28 cellular contexts compared by ENCODE assay signal in genomic region chr2:109059474-109060165, GRCh38.
A peak's percentile ranks its signal among the peaks of the same experiment; 100 is the strongest.
DNase-seq lines count a peak whose midpoint lies in the region; ATAC-seq and TF ChIP-seq lines count a peak whose summit lies in the region.
"Had no signal": no experiment of that assay in that cellular context is flagged by ENCODE, and none has a peak within 500 bp of the region (broad histone marks: within the 10 kb centered on the region; RNA-seq: fewer than 3 reads in every experiment).

No MANE protein-coding gene starts in this region.

- H3F3A ChIP-seq in SK-N-SH (replicated peaks; ENCODE audit: insufficient read depth): no peaks in the 10 kb centered on the region

- H3K4me3 ChIP-seq in SK-N-SH (ENCODE audit: low read depth in 2 of 2, low read length in 1 of 2) (no peak overlapping the region), WERI-Rb-1 (ENCODE audit: low read depth, low read length) (no peak overlapping the region), left lung (no peak overlapping the region), stomach (no peak overlapping the region)
- H3K4me3 ChIP-seq: coronary artery, Peyer's patch, skin epidermis, testis, uterus had no signal

- H3K36me3 Mint-ChIP-seq in activated CD8-positive, alpha-beta T cell treated with anti-CD3 and anti-CD28 coated beads, Interleukin-2, amount 10 ng/mL, durations not matched to agents 7 days and 5 days (ENCODE audit: low read depth): no peaks in the 10 kb centered on the region
- H3K36me3 Mint-ChIP-seq: mesothelial cell of epicardium, natural killer cell had no signal

- ATAC-seq in SK-N-SH treated with all-trans-retinoic acid at 6 μM for 48 hours (no peak; the same call in 2 of the 3 replicates), left lung (peak; percentile 56)
- ATAC-seq in activated CD8-positive, alpha-beta T cell treated with anti-CD3 and anti-CD28 coated beads, Interleukin-2, amount 10 ng/mL, durations not matched to agents 7 days and 5 days: no peak
- ATAC-seq: activated naive CD8-positive, alpha-beta T cell treated with anti-CD3 and anti-CD28 coated beads, Interleukin-2, amount 50 U/mL, for 24 hours; activated T-cell treated with anti-CD3 and anti-CD28 coated beads, Interleukin-2, amount 50 U/mL, for 4 hours; HCT116; natural killer cell had no signal

- POLR2A ChIA-PET in SK-N-SH (lab: Yijun Ruan, JAX): no interaction called here
- POLR2A ChIA-PET in activated CD8-positive, alpha-beta T cell treated with anti-CD3 and anti-CD28 coated beads, Interleukin-2, amount 10 ng/mL, durations not matched to agents 7 days and 5 days (lab: Charles Lee): interaction anchor here (0.8 kb wide), 1 partner anchor 28 kb away, joined by 3 read pairs; no protein-coding TSS in a partner anchor

- H3K9me3 Mint-ChIP-seq in activated CD8-positive, alpha-beta T cell treated with anti-CD3 and anti-CD28 coated beads, Interleukin-2, amount 10 ng/mL, durations not matched to agents 7 days and 5 days (ENCODE audit: insufficient read depth): no peaks in the 10 kb centered on the region
- H3K9me3 Mint-ChIP-seq: activated naive CD8-positive, alpha-beta T cell treated with anti-CD3 and anti-CD28 coated beads, Interleukin-2, amount 50 U/mL, for 24 hours; activated T-cell treated with anti-CD3 and anti-CD28 coated beads, Interleukin-2, amount 50 U/mL, for 4 hours; mesothelial cell of epicardium; natural killer cell had no signal

- H3K79me2 ChIP-seq in SK-N-SH (ENCODE audit: insufficient read depth): no peaks in the 10 kb centered on the region

- no peak overlapping the region for H3K9ac ChIP-seq in SK-N-SH

- H3K27ac ChIP-seq in SK-N-SH (ENCODE audit: low read depth in 2 of 2, low read length in 1 of 2) (no peak overlapping the region), WERI-Rb-1 (peak overlapping the region; percentile 93), left lung (no peak overlapping the region), stomach (peak overlapping the region in 2 of 5 donors; percentile 10 to 16)
- H3K27ac ChIP-seq: coronary artery, epithelial cell of prostate, Peyer's patch, skin epidermis, testis, uterus had no signal

- H3K27me3 Mint-ChIP-seq in activated CD8-positive, alpha-beta T cell treated with anti-CD3 and anti-CD28 coated beads, Interleukin-2, amount 10 ng/mL, durations not matched to agents 7 days and 5 days (ENCODE audit: low read depth): no peaks in the 10 kb centered on the region
- H3K27me3 Mint-ChIP-seq: activated naive CD8-positive, alpha-beta T cell treated with anti-CD3 and anti-CD28 coated beads, Interleukin-2, amount 50 U/mL, for 24 hours had no signal

- CTCF ChIA-PET in SK-N-SH (lab: Yijun Ruan, JAX): interaction anchor here (0.6 kb wide), 1 partner anchor 127 kb away, joined by 3 read pairs; no protein-coding TSS in a partner anchor
- CTCF ChIA-PET in activated CD8-positive, alpha-beta T cell treated with anti-CD3 and anti-CD28 coated beads, Interleukin-2, amount 10 ng/mL, durations not matched to agents 7 days and 5 days (lab: Charles Lee): interaction anchor here (0.8 to 1.1 kb wide), 3 partner anchors 10 to 28 kb away, joined by 3 read pairs; no protein-coding TSS in a partner anchor

- H3K9me3 ChIP-seq in SK-N-SH: no peaks in the 10 kb centered on the region
- H3K9me3 ChIP-seq in WERI-Rb-1 (ENCODE audit: severe bottlenecking): no peaks in the 10 kb centered on the region
- H3K9me3 ChIP-seq in left lung: no peaks in the 10 kb centered on the region
- no peaks in the 10 kb centered on the region for H3K9me3 ChIP-seq in stomach
- H3K9me3 ChIP-seq: Peyer's patch, testis, uterus had no signal

- peaks cover 12% of the 10 kb centered on the region for H3K4me1 Mint-ChIP-seq in activated CD8-positive, alpha-beta T cell treated with anti-CD3 and anti-CD28 coated beads, Interleukin-2, amount 10 ng/mL, durations not matched to agents 7 days and 5 days (ENCODE audit: low read depth)
- H3K4me1 Mint-ChIP-seq: natural killer cell had no signal

- TF ChIP-seq POLR2A in stomach (IDR thresholded peaks at IDR 0.05): no peak

- H3K4me3 Mint-ChIP-seq in activated CD8-positive, alpha-beta T cell treated with anti-CD3 and anti-CD28 coated beads, Interleukin-2, amount 10 ng/mL, durations not matched to agents 7 days and 5 days: no peak overlapping the region
- H3K4me3 Mint-ChIP-seq: activated naive CD8-positive, alpha-beta T cell treated with anti-CD3 and anti-CD28 coated beads, Interleukin-2, amount 50 U/mL, for 24 hours; activated T-cell treated with anti-CD3 and anti-CD28 coated beads, Interleukin-2, amount 50 U/mL, for 4 hours; mesothelial cell of epicardium; natural killer cell had no signal

- no peaks in the 10 kb centered on the region for H4K20me1 ChIP-seq in SK-N-SH (ENCODE audit: insufficient read depth)

- H3K36me3 ChIP-seq in SK-N-SH (replicated peaks in 1 of 2; ENCODE audit: control insufficient read depth in 1 of 2, insufficient read depth in 2 of 2, low read length in 1 of 2) (no peaks in the 10 kb centered on the region), WERI-Rb-1 (no peaks in the 10 kb centered on the region), left lung (no peaks in the 10 kb centered on the region), stomach (no peaks in the 10 kb centered on the region)
- H3K36me3 ChIP-seq: Peyer's patch, uterus had no signal

- H3K4me1 ChIP-seq in SK-N-SH (ENCODE audit: control insufficient read depth in 1 of 2, insufficient read depth in 2 of 2, low read depth in 1 of 2, low read length in 1 of 2) (peaks cover 0 to 14% of the 10 kb centered on the region in 2 experiments; a peak in 1 of 4 replicates), left lung (no peaks in the 10 kb centered on the region), stomach (peaks cover 7 to 45% (median 38%) of the 10 kb centered on the region in 4 donors)
- H3K4me1 ChIP-seq: testis, uterus had no signal

- no peak overlapping the region for H3K27ac Mint-ChIP-seq in activated CD8-positive, alpha-beta T cell treated with anti-CD3 and anti-CD28 coated beads, Interleukin-2, amount 10 ng/mL, durations not matched to agents 7 days and 5 days
- H3K27ac Mint-ChIP-seq: activated naive CD8-positive, alpha-beta T cell treated with anti-CD3 and anti-CD28 coated beads, Interleukin-2, amount 50 U/mL, for 24 hours; mesothelial cell of epicardium; natural killer cell had no signal

- H3K4me2 ChIP-seq in SK-N-SH: no peak overlapping the region

- TF ChIP-seq EP300 in SK-N-SH (IDR thresholded peaks at IDR 0.05; ENCODE audit: borderline replicate concordance in 1 of 2, low read depth in 1 of 2, low read length in 1 of 2): no peak
- no peak for TF ChIP-seq EP300 in stomach (IDR thresholded peaks at IDR 0.05)

- no peaks in the 10 kb centered on the region for H3K9me2 ChIP-seq in SK-N-SH

- no peaks in the 10 kb centered on the region; the same call in 1 of the 2 replicates for H3K27me3 ChIP-seq in SK-N-SH (ENCODE audit: insufficient read depth)
- no peaks in the 10 kb centered on the region for H3K27me3 ChIP-seq in WERI-Rb-1 (ENCODE audit: insufficient read depth, low read depth, severe bottlenecking)
- H3K27me3 ChIP-seq in left lung: no peaks in the 10 kb centered on the region
- no peaks in the 10 kb centered on the region for H3K27me3 ChIP-seq in stomach
- H3K27me3 ChIP-seq: Peyer's patch, testis, uterus had no signal

- intact Hi-C loops in left lung (cut with DNase I) (no loop called here), stomach (cut with DNase I; ENCODE audit: low total_unique reads) (no loop called here)

- 40% methylated on average over 6 of the region's 7 CpGs for WGBS in SK-N-SH (ENCODE audit: low lambda C conversion rate)
- 40 to 54% (median 48%) methylated on average over 6 to 7 of the region's 7 CpGs for WGBS in stomach, 5 donors

- TF ChIP-seq RAD21 in SK-N-SH (IDR thresholded peaks at IDR 0.05; ENCODE audit: low read length): no peak

- TF ChIP-seq CTCF in SK-N-SH (IDR thresholded peaks at IDR 0.05): no peak
- no peak for TF ChIP-seq CTCF in WERI-Rb-1 (IDR thresholded peaks at IDR 0.05; ENCODE audit: low read depth, low read length)
- no peak for TF ChIP-seq CTCF in left lung (IDR thresholded peaks at IDR 0.05)
- no peak for TF ChIP-seq CTCF in stomach (IDR thresholded peaks at IDR 0.05)

- DNase-seq in SK-N-SH (peak; percentile 78), WERI-Rb-1 (no peak), left lung (no peak), stomach (peak; percentile 85), amniotic stem cell (lab: John Stamatoyannopoulos, UW) (no peak), SKM-1 treated with dmso at 0.1 percent for 144 hours (lab: John Stamatoyannopoulos, UW; ENCODE audit: unreplicated experiment) (no peak)
- DNase-seq in activated CD8-positive, alpha-beta T cell treated with anti-CD3 and anti-CD28 coated beads, Interleukin-2, amount 10 ng/mL, durations not matched to agents 7 days and 5 days: no peak
- DNase-seq: activated CD4-positive, alpha-beta T cell treated with anti-CD3 and anti-CD28 coated beads, Interleukin-2, amount 50 U/mL, for 1 hour; activated naive CD8-positive, alpha-beta T cell treated with anti-CD3 and anti-CD28 coated beads, Interleukin-2, amount 50 U/mL, for 24 hours; activated T-cell treated with anti-CD3 and anti-CD28 coated beads, Interleukin-2, amount 50 U/mL, for 4 hours; caudate nucleus; effector memory CD4-positive, alpha-beta T cell; natural killer cell; NCI-H1048; NCI-H1694; NCI-H2171; NCI-H526; Peyer's patch; stimulated activated naive CD4-positive, alpha-beta T cell treated with Interleukin-2 at 50 U/mL for 16 hours; T1000; testis; uterus had no signal

- no peak overlapping the region for H2AFZ ChIP-seq in SK-N-SH (ENCODE audit: low read depth)

TF ChIP-seq in SK-N-SH, 30 proteins besides CTCF, POLR2A, EP300 and RAD21 (continues in another document):
- no peak for TF ChIP-seq GATA2 (CRISPR knock-in tag; IDR thresholded peaks at IDR 0.05)
- TF ChIP-seq MAX (IDR thresholded peaks at IDR 0.05; ENCODE audit: low read depth): no peak

TF ChIP-seq in SK-N-SH treated with all-trans-retinoic acid at 6 μM for 48 hours, 23 proteins besides CTCF, POLR2A, EP300 and RAD21 (continues in another document):
- TF ChIP-seq PPARA (CRISPR knock-in tag; IDR thresholded peaks at IDR 0.05; ENCODE audit: borderline replicate concordance) (no peak), CREB5 (CRISPR knock-in tag; IDR thresholded peaks at IDR 0.05; ENCODE audit: low read depth) (no peak), ZNF70 (CRISPR knock-in tag; IDR thresholded peaks at IDR 0.05) (no peak)

Comparison
In these comparisons a context has a peak if more than half of its experiments do, and no peak if none do; other contexts are left out.
1. DNase-seq: peak in SK-N-SH (single experiment) and stomach (single experiment); none in WERI-Rb-1 (single experiment), left lung (0 of 2), amniotic stem cell (single experiment), activated CD8-positive, alpha-beta T cell treated with anti-CD3 and anti-CD28 coated beads, Interleukin-2, amount 10 ng/mL, durations not matched to agents 7 days and 5 days (single experiment) and SKM-1 treated with dmso at 0.1 percent for 144 hours (single experiment).